ENCODE assay signal across 11 cellular contexts in the genomic region with DNA sequence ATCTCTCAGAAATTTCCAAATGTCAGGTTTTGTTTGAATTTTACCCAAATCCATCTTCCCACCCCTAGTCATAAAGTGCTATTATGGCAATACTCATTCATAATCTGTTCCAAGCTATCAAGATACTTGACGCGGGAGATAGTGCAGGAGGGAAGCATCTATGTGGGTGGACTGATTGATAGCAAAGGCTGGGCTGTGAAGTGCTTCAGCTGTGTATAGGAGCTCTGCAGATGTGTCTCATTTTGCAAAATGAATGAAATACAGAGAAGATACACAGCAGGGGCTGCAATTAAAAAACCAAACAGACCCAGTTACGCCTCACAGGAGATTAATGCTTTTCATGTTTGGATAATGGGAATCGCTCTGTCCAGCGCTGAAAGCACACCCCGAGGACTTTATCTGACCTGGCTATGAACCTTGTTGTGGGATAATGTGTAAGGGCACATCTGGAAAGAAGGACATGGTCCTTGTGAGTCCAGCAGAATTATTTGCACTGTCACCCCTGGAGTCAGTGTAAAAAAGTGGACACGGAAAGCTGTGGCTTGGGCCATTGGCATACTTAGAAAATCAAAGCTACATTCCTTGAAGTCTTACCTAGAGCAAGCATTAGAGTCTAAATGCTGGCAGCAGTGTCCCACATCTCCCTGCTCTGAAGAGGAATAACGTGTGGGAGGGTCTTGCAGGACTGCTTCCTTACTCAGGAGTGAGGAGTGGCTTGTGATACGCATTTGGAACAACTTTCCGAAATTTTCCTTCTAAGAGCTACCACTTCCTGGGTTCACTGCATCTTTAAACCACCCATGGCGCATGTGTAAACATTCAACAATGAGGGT. TPM values are rescaled to one million over a fixed set of nuclear protein-coding genes. Genes with fewer than 3 reads are reported as not detected.
A peak's percentile ranks its signal among the peaks of the same experiment; 100 is the strongest.
DNase-seq lines count a peak whose midpoint lies in the region; ATAC-seq and TF ChIP-seq lines count a peak whose summit lies in the region.
"Had no signal": no experiment of that assay in that cellular context is flagged by ENCODE, and none has a peak within 500 bp of the region (broad histone marks: within the 10 kb centered on the region; RNA-seq: fewer than 3 reads in every experiment).

No MANE protein-coding gene starts in this region.

- peaks cover 13 to 63% (median 39%) of the 10 kb centered on the region in 4 donors for H3K4me1 ChIP-seq in stomach

- TF ChIP-seq CTCF in kidney epithelial cell (IDR thresholded peaks at IDR 0.05; ENCODE audit: insufficient read depth, low read length, poor library complexity, severe bottlenecking) (no peak), stomach (IDR thresholded peaks at IDR 0.05) (no peak)

- H3K4me3 ChIP-seq in kidney epithelial cell (ENCODE audit: low read depth, low read length) (peak overlapping the region; percentile 33), stomach (peak overlapping the region; percentile 38 to 57 (median 52))

- DNase-seq in M059J (ENCODE audit: low read depth) (peak; percentile 68), SW480 (ENCODE audit: low spot score) (peak; percentile 65), kidney epithelial cell (ENCODE audit: low read depth) (no peak), stomach (no peak)
- no peak for DNase-seq in activated T-cell treated with anti-CD3 and anti-CD28 coated beads, Interleukin-2, amount 50 U/mL, for 1 hour
- DNase-seq in effector CD8-positive, alpha-beta T cell (lab: John Stamatoyannopoulos, UW) = no peak
- DNase-seq: activated CD4-positive, alpha-beta T cell treated with anti-CD3 and anti-CD28 coated beads, Interleukin-2, amount 10 ng/mL, durations not matched to agents 24 days and 14 days; activated naive CD4-positive, alpha-beta T cell treated with anti-CD3 and anti-CD28 coated beads for 36 hours; natural killer cell; NCI-H2107 had no signal

- H3K9me3 ChIP-seq in stomach = no peaks in the 10 kb centered on the region

- H3K36me3 ChIP-seq in kidney epithelial cell (ENCODE audit: control insufficient read depth, insufficient read depth, low read length) = no peaks in the 10 kb centered on the region
- H3K36me3 ChIP-seq in stomach = no peaks in the 10 kb centered on the region

- TF ChIP-seq EP300 in stomach (IDR thresholded peaks at IDR 0.05) = no peak

- H3K27me3 ChIP-seq in kidney epithelial cell (ENCODE audit: control insufficient read depth, insufficient read depth, low read length) (no peaks in the 10 kb centered on the region), stomach (peaks cover 0 to 11% (median 0%) of the 10 kb centered on the region in 3 donors)

- TF ChIP-seq POLR2A in stomach (IDR thresholded peaks at IDR 0.05) = no peak

- 18 to 36% (median 25%) methylated on average over 11 of the region's 11 CpGs for WGBS in stomach, 5 donors

- intact Hi-C loops in stomach (cut with DNase I; ENCODE audit: low total_unique reads) = no loop called here

- no peak for ATAC-seq in HG03108 (IDR thresholded peaks at IDR 0.05; ENCODE audit: unreplicated experiment)
- ATAC-seq: natural killer cell had no signal

- H3K27ac ChIP-seq in stomach = peak overlapping the region; percentile 61 to 89 (median 83)

RNA-seq across cellular contexts. Expression of a gene that starts 2.5 kb away (rescaled TPM):
- 7.6 and 11.9 TPM in 2 replicates for total RNA-seq in M059J (2014; rRNA removed; shearing (Covaris generic))
- total RNA-seq in kidney epithelial cell (10.3 and 21.7 TPM in 2 replicates), stomach (10 to 100 TPM; 35.6 to 62.0 (median 46.9) TPM)
- 10 to 100 TPM; 20.8 to 23.2 (median 23.1) TPM for polyA plus RNA-seq in stomach
- total RNA-seq: activated naive CD4-positive, alpha-beta T cell treated with anti-CD3 and anti-CD28 coated beads for 36 hours had no signal

Comparison
In these comparisons a context has a peak if more than half of its experiments do, and no peak if none do; other contexts are left out.
1. DNase-seq: peak in M059J (single experiment) and SW480 (single experiment); none in kidney epithelial cell (single experiment), stomach (single experiment), activated T-cell treated with anti-CD3 and anti-CD28 coated beads, Interleukin-2, amount 50 U/mL, for 1 hour (single experiment) and effector CD8-positive, alpha-beta T cell (single experiment).